8 cellular contexts compared by ENCODE assay signal in the genomic region with DNA sequence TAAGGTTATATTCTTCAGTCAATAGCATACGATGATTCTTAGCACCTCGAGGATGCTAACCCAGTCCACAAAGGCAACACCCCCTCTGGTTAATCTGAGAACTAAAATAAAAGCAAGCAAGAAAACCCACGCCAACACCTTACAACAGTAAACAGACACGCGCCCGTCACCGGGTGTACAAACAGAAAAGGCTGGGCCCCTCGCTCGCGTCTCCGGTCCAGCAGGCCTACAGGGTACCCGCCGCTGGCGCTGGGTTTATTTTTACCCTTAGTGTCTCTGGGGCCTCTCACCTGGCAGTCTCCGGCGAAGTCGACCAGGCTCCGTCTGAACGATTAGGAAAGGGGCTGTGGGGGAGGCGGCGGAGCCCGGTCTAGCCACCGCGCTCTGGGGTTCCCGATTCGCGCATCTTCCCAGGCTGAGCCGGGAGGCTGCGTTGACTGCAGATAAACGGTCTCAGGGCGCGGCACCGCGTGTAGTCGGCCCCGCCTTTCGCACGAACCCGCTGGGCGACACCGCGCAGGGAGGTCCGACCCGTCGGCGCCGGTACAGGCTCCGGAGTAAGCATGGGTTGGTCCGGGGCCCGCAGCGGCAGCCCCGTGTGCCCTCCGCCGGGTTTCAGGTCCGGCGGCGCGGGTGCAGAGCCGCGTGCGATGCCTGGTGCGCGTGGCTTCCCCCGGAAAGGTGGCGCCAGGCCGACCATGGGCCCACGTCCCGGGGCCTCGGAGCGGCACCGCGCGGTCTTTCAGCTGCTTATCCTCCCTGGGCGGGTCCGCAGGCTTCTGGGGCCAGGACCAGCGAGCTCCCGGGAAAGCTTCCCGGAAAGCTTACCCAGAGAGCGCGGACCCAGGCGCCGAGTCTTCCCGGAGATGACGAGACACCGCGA. TPM values are rescaled to one million over a fixed set of nuclear protein-coding genes. Genes with fewer than 3 reads are reported as not detected.
A peak's percentile ranks its signal among the peaks of the same experiment; 100 is the strongest.
DNase-seq lines count a peak whose midpoint lies in the region; ATAC-seq and TF ChIP-seq lines count a peak whose summit lies in the region.

A gene with protein sequence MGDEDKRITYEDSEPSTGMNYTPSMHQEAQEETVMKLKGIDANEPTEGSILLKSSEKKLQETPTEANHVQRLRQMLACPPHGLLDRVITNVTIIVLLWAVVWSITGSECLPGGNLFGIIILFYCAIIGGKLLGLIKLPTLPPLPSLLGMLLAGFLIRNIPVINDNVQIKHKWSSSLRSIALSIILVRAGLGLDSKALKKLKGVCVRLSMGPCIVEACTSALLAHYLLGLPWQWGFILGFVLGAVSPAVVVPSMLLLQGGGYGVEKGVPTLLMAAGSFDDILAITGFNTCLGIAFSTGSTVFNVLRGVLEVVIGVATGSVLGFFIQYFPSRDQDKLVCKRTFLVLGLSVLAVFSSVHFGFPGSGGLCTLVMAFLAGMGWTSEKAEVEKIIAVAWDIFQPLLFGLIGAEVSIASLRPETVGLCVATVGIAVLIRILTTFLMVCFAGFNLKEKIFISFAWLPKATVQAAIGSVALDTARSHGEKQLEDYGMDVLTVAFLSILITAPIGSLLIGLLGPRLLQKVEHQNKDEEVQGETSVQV (minus strand): TSS at position 868 of the 883 bp plus-strand sequence. CDS start 9,211 bp downstream, outside the sequence.

- 0% methylated on average over 78 to 86 of the region's 86 CpGs for WGBS in aorta, 2 donors

- H3K79me2 ChIP-seq in KMS-11 (ENCODE audit: insufficient read depth, low read depth), result peaks cover 43% of the 10 kb centered on the region

- no peaks in the 10 kb centered on the region for H3K9me3 ChIP-seq in ascending aorta
- H3K9me3 ChIP-seq in aorta (ENCODE audit: control insufficient read depth, low read length), result no peaks in the 10 kb centered on the region

- H4K20me1 ChIP-seq in KMS-11 (ENCODE audit: insufficient read depth), result no peaks in the 10 kb centered on the region

- H3K4me1 ChIP-seq in KMS-11 (ENCODE audit: low read depth, poor library complexity, severe bottlenecking), result peaks cover 28% of the 10 kb centered on the region
- peaks cover 3 to 9% of the 10 kb centered on the region in 2 donors for H3K4me1 ChIP-seq in ascending aorta
- peaks cover 0 to 11% of the 10 kb centered on the region in 2 donors for H3K4me1 ChIP-seq in aorta (ENCODE audit: control insufficient read depth in 1 of 2, insufficient read depth in 2 of 2, low read length in 2 of 2)

- ATAC-seq in GM21737 (IDR thresholded peaks at IDR 0.05; ENCODE audit: unreplicated experiment), result peak; percentile 55
- ATAC-seq in aorta (ENCODE audit: low FRiP score), result peak; percentile 94

- H3K27ac ChIP-seq in KMS-11, result peak within 1 kb of the TSS; percentile 95
- H3K27ac ChIP-seq in ascending aorta, result peak within 1 kb of the TSS; percentile 89 to 91
- peak within 1 kb of the TSS; percentile 1 to 38 for H3K27ac ChIP-seq in aorta (ENCODE audit: low read depth in 1 of 2, low read length in 2 of 2)

- DNase-seq in GM06990 (ENCODE audit: extremely low read depth, insufficient read length), result peak; percentile 82
- DNase-seq in T-helper 22 cell (ENCODE audit: low read depth), result peak; percentile 22
- DNase-seq in ascending aorta (ENCODE audit: low spot score in 2 of 2), result peak in 1 of 2 donors; percentile 78
- peak; percentile 55 for DNase-seq in hepatic stellate cell (ENCODE audit: low spot score)
- DNase-seq in retina, result peak; percentile 95
- peak; percentile 82 to 91 for DNase-seq in aorta

- no peaks in the 10 kb centered on the region for H3K27me3 ChIP-seq in GM06990 (replicated peaks; ENCODE audit: control insufficient read depth, insufficient read depth, low read length)
- no peaks in the 10 kb centered on the region for H3K27me3 ChIP-seq in KMS-11 (ENCODE audit: insufficient read depth, low read depth)
- H3K27me3 ChIP-seq in ascending aorta, result no peaks in the 10 kb centered on the region
- no peaks in the 10 kb centered on the region for H3K27me3 ChIP-seq in aorta (ENCODE audit: control insufficient read depth in 1 of 2, insufficient read depth in 2 of 2, low read length in 1 of 2)

- H3K4me3 ChIP-seq in GM06990 (replicated peaks; ENCODE audit: low read depth, low read length), result peak within 1 kb of the TSS; percentile 88
- H3K4me3 ChIP-seq in KMS-11 (IDR thresholded peaks at IDR 0.05; ENCODE audit: insufficient read depth, low read depth, low read length), result peak within 1 kb of the TSS; percentile 67
- peak within 1 kb of the TSS; percentile 58 to 85 for H3K4me3 ChIP-seq in ascending aorta
- peak within 1 kb of the TSS; percentile 44 to 73 for H3K4me3 ChIP-seq in aorta (ENCODE audit: low read length in 2 of 2)

- TF ChIP-seq CTCF in GM06990 (IDR thresholded peaks at IDR 0.05; ENCODE audit: insufficient read depth, low read length, poor library complexity, severe bottlenecking), result no peak
- no peak for TF ChIP-seq CTCF in KMS-11 (conservative IDR thresholded peaks at IDR 0.05; ENCODE audit: low read depth, low read length)
- peak in 1 of 3 experiments; percentile 17 for TF ChIP-seq CTCF in ascending aorta (IDR thresholded peaks at IDR 0.05)

- peak within 1 kb of the TSS; percentile 97 for H3K9ac ChIP-seq in KMS-11

- peak within 1 kb of the TSS; percentile 74 for H2AFZ ChIP-seq in KMS-11 (ENCODE audit: low read depth)

- H3K36me3 ChIP-seq in GM06990 (ENCODE audit: control insufficient read depth, insufficient read depth, low read length) (no peaks in the 10 kb centered on the region; the same call in none of the 2 replicates), KMS-11 (ENCODE audit: insufficient read depth) (no peaks in the 10 kb centered on the region), ascending aorta (peaks cover 3 to 10% of the 10 kb centered on the region in 2 donors), aorta (ENCODE audit: control insufficient read depth in 1 of 2, insufficient read depth in 2 of 2, low read length in 1 of 2) (no peaks in the 10 kb centered on the region)

- peak within 1 kb of the TSS; percentile 82 for H3K4me2 ChIP-seq in KMS-11

- intact Hi-C loops in ascending aorta (cut with DNase I), result loop anchor here (2.0 to 5.0 kb wide), 4 partner anchors 23 to 729 kb away; a partner anchor contains a TSS
- intact Hi-C loops in aorta (cut with DNase I), result loop anchor here (5.0 kb wide), 1 partner anchor 59 kb away; a partner anchor contains a TSS

RNA-seq across cellular contexts. Expression of the gene that starts here (rescaled TPM):
- total RNA-seq in ascending aorta (15.6 TPM), aorta (10 to 100 TPM; 17.0 to 25.2 TPM)
- polyA plus RNA-seq in aorta, result 1 to 10 TPM; 6.1 to 7.9 TPM

Comparison
In these comparisons a context has a peak if more than half of its experiments do, and no peak if none do; other contexts are left out.
1. H3K27ac ChIP-seq: peak in every context shown above with its lines; median percentile 95 in KMS-11; 90 in ascending aorta; 20 in aorta.